In the genomic region with DNA sequence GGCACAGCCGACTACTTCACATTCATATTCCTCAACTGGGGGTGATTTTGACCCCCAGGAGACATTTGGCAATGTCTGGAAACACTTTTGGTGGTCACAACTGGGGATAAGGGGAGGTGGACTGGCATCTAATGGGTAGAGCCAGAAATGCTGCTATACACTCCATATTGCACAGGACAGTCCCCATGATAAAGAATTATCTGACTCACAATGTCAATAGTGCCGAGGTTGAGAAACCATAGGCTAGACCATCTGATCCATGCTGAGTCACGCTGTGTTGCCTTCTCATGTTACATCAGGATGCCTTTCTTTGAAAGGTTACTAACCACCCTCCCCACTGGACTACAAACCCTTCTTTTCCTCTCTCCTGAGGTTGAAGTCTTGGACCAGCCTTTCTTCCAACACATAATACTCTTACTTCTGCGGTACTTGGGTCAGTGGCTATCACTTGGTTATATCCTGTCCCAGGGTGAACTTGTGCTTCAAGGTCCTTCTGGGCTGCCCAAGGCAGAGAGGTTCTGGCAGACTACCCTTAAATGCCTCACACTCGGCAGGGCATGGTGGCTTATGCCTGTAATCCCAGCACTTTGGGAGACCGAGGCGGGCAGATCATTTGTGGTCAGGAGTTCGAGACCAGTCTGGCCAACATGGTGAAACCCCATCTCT, we compare ENCODE assay signal across 1 cellular context.
TF ChIP-seq lines count a peak whose summit lies in the region.

No MANE protein-coding gene starts in this region.

TF ChIP-seq in K562, 482 proteins besides CTCF, POLR2A, EP300 and RAD21 (continued from another document and continues in another):
- TF ChIP-seq, protein P1, sequence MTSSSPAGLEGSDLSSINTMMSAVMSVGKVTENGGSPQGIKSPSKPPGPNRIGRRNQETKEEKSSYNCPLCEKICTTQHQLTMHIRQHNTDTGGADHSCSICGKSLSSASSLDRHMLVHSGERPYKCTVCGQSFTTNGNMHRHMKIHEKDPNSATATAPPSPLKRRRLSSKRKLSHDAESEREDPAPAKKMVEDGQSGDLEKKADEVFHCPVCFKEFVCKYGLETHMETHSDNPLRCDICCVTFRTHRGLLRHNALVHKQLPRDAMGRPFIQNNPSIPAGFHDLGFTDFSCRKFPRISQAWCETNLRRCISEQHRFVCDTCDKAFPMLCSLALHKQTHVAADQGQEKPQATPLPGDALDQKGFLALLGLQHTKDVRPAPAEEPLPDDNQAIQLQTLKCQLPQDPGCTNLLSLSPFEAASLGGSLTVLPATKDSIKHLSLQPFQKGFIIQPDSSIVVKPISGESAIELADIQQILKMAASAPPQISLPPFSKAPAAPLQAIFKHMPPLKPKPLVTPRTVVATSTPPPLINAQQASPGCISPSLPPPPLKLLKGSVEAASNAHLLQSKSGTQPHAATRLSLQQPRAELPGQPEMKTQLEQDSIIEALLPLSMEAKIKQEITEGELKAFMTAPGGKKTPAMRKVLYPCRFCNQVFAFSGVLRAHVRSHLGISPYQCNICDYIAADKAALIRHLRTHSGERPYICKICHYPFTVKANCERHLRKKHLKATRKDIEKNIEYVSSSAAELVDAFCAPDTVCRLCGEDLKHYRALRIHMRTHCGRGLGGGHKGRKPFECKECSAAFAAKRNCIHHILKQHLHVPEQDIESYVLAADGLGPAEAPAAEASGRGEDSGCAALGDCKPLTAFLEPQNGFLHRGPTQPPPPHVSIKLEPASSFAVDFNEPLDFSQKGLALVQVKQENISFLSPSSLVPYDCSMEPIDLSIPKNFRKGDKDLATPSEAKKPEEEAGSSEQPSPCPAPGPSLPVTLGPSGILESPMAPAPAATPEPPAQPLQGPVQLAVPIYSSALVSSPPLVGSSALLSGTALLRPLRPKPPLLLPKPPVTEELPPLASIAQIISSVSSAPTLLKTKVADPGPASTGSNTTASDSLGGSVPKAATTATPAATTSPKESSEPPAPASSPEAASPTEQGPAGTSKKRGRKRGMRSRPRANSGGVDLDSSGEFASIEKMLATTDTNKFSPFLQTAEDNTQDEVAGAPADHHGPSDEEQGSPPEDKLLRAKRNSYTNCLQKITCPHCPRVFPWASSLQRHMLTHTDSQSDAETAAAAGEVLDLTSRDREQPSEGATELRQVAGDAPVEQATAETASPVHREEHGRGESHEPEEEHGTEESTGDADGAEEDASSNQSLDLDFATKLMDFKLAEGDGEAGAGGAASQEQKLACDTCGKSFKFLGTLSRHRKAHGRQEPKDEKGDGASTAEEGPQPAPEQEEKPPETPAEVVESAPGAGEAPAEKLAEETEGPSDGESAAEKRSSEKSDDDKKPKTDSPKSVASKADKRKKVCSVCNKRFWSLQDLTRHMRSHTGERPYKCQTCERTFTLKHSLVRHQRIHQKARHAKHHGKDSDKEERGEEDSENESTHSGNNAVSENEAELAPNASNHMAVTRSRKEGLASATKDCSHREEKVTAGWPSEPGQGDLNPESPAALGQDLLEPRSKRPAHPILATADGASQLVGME (CRISPR knock-in tag; IDR thresholded peaks at IDR 0.05) = no peak
- TF ChIP-seq, protein P2, sequence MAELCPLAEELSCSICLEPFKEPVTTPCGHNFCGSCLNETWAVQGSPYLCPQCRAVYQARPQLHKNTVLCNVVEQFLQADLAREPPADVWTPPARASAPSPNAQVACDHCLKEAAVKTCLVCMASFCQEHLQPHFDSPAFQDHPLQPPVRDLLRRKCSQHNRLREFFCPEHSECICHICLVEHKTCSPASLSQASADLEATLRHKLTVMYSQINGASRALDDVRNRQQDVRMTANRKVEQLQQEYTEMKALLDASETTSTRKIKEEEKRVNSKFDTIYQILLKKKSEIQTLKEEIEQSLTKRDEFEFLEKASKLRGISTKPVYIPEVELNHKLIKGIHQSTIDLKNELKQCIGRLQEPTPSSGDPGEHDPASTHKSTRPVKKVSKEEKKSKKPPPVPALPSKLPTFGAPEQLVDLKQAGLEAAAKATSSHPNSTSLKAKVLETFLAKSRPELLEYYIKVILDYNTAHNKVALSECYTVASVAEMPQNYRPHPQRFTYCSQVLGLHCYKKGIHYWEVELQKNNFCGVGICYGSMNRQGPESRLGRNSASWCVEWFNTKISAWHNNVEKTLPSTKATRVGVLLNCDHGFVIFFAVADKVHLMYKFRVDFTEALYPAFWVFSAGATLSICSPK (IDR thresholded peaks at IDR 0.05; ENCODE audit: borderline replicate concordance) = no peak
- no peak for TF ChIP-seq KLF6 (CRISPR knock-in tag; IDR thresholded peaks at IDR 0.05; ENCODE audit: borderline replicate concordance)
- TF ChIP-seq GTF2B (IDR thresholded peaks at IDR 0.05; ENCODE audit: extremely low read depth, insufficient read length) = no peak
- no peak for TF ChIP-seq HEY1 (CRISPR knock-in tag; IDR thresholded peaks at IDR 0.05; ENCODE audit: borderline replicate concordance)
- no peak for TF ChIP-seq PCBP1 (IDR thresholded peaks at IDR 0.05; ENCODE audit: low read depth, low read length, poor library complexity, severe bottlenecking)
- TF ChIP-seq ZFX (CRISPR knock-in tag; IDR thresholded peaks at IDR 0.05) = no peak
- no peak for TF ChIP-seq MBD2 (IDR thresholded peaks at IDR 0.05; ENCODE audit: borderline replicate concordance, low read depth)
- TF ChIP-seq HDAC2 (IDR thresholded peaks at IDR 0.05) = peak; percentile 91
- TF ChIP-seq HMG20B (CRISPR knock-in tag; IDR thresholded peaks at IDR 0.05) = no peak
- no peak for TF ChIP-seq THRB (CRISPR knock-in tag; conservative IDR thresholded peaks at IDR 0.05)
- TF ChIP-seq ZFP91 (CRISPR knock-in tag; IDR thresholded peaks at IDR 0.05) = no peak
- peak; percentile 96 for TF ChIP-seq SMARCA4 (IDR thresholded peaks at IDR 0.05)
- peak; percentile 44; the same call in 1 of the 2 replicates for TF ChIP-seq ZEB2 (IDR thresholded peaks at IDR 0.05)
- no peak for TF ChIP-seq KLF1 (tag; IDR thresholded peaks at IDR 0.05)
- TF ChIP-seq, protein P3, sequence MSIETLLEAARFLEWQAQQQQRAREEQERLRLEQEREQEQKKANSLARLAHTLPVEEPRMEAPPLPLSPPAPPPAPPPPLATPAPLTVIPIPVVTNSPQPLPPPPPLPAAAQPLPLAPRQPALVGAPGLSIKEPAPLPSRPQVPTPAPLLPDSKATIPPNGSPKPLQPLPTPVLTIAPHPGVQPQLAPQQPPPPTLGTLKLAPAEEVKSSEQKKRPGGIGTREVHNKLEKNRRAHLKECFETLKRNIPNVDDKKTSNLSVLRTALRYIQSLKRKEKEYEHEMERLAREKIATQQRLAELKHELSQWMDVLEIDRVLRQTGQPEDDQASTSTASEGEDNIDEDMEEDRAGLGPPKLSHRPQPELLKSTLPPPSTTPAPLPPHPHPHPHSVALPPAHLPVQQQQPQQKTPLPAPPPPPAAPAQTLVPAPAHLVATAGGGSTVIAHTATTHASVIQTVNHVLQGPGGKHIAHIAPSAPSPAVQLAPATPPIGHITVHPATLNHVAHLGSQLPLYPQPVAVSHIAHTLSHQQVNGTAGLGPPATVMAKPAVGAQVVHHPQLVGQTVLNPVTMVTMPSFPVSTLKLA (conservative IDR thresholded peaks at IDR 0.05) = peak in 1 of 2 experiments; percentile 51; a peak in 1 of 4 replicates
- peak; percentile 62 to 99; a peak in 3 of 4 replicates for TF ChIP-seq RCOR1 (IDR thresholded peaks at IDR 0.05; ENCODE audit: borderline replicate concordance in 1 of 2, low read depth in 2 of 2, low read length in 2 of 2)
- TF ChIP-seq SRSF1 (IDR thresholded peaks at IDR 0.05; ENCODE audit: low read depth, low read length) = no peak
- TF ChIP-seq KDM5B (IDR thresholded peaks at IDR 0.05; ENCODE audit: insufficient replicate concordance, low read depth, low read length) = no peak
- no peak for TF ChIP-seq MXI1 (IDR thresholded peaks at IDR 0.05; ENCODE audit: low read depth, low read length)
- TF ChIP-seq ZNF184 (CRISPR knock-in tag; IDR thresholded peaks at IDR 0.05) = no peak
- TF ChIP-seq NCOR1 (IDR thresholded peaks at IDR 0.05) = peak; percentile 78
- no peak for TF ChIP-seq SIN3A (IDR thresholded peaks at IDR 0.05; ENCODE audit: borderline replicate concordance in 2 of 2, control insufficient read depth in 1 of 2, low read depth in 2 of 2, low read length in 2 of 2)
- no peak for TF ChIP-seq CREB1 (IDR thresholded peaks at IDR 0.05)
- peak; percentile 23; the same call in 1 of the 2 replicates for TF ChIP-seq CREB1 (CRISPR knock-in tag; IDR thresholded peaks at IDR 0.05)
- TF ChIP-seq DACH1 (IDR thresholded peaks at IDR 0.05; ENCODE audit: partially characterized antibody) = peak; percentile 85
- TF ChIP-seq TRIM24 (IDR thresholded peaks at IDR 0.05) = peak; percentile 91 to 97
- no peak for TF ChIP-seq CLOCK (CRISPR knock-in tag; IDR thresholded peaks at IDR 0.05; ENCODE audit: borderline replicate concordance)
- TF ChIP-seq JUNB (CRISPR knock-in tag; conservative IDR thresholded peaks at IDR 0.05) = peak; percentile 64
- peak; percentile 33; the same call in 1 of the 2 replicates for TF ChIP-seq GATAD2B (IDR thresholded peaks at IDR 0.05; ENCODE audit: borderline replicate concordance)
- TF ChIP-seq ZNF12 (CRISPR knock-in tag; IDR thresholded peaks at IDR 0.05) = no peak
- no peak for TF ChIP-seq ATF1 (CRISPR knock-in tag; IDR thresholded peaks at IDR 0.05)
- TF ChIP-seq ATF1 (tag; IDR thresholded peaks at IDR 0.05) = peak; percentile 35; the same call in 1 of the 2 replicates
- no peak for TF ChIP-seq RBM22 (IDR thresholded peaks at IDR 0.05; ENCODE audit: low read depth, low read length, poor library complexity, severe bottlenecking)
- no peak for TF ChIP-seq ZNF347 (CRISPR knock-in tag; IDR thresholded peaks at IDR 0.05; ENCODE audit: low read depth)
- TF ChIP-seq XRCC3 (IDR thresholded peaks at IDR 0.05) = no peak
- TF ChIP-seq POLR3G (IDR thresholded peaks at IDR 0.05; ENCODE audit: extremely low read depth, insufficient read length, insufficient replicate concordance) = no peak
- no peak for TF ChIP-seq RBM15 (IDR thresholded peaks at IDR 0.05; ENCODE audit: insufficient read depth, low read length)
- no peak for TF ChIP-seq TAF7 (tag; IDR thresholded peaks at IDR 0.05)
- TF ChIP-seq, protein P4, sequence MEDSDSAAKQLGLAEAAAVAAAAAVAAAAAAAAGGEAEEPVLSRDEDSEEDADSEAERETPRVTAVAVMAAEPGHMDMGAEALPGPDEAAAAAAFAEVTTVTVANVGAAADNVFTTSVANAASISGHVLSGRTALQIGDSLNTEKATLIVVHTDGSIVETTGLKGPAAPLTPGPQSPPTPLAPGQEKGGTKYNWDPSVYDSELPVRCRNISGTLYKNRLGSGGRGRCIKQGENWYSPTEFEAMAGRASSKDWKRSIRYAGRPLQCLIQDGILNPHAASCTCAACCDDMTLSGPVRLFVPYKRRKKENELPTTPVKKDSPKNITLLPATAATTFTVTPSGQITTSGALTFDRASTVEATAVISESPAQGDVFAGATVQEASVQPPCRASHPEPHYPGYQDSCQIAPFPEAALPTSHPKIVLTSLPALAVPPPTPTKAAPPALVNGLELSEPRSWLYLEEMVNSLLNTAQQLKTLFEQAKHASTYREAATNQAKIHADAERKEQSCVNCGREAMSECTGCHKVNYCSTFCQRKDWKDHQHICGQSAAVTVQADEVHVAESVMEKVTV (CRISPR knock-in tag; IDR thresholded peaks at IDR 0.05) = no peak
- TF ChIP-seq HMGXB4 (CRISPR knock-in tag; IDR thresholded peaks at IDR 0.05) = no peak
